Comparison of ENCODE assay signal across 10 cellular contexts in the genomic region with DNA sequence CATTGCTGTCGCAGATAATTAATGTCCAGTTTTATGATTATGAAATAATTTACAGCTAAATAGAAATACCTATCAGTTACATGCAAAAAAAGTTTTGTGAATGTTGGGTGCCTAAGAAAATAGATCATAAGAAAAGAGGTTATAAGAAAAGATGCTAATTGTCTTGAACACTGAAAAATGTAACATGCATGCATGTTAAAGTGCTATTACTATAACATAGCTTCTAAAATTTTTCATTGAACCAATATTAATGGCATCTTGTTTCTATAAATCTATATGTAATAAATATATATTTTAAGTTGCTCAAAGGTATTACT. TPM values are rescaled to one million over a fixed set of nuclear protein-coding genes. Genes with fewer than 3 reads are reported as not detected.
DNase-seq lines count a peak whose midpoint lies in the region; ATAC-seq, FAIRE-seq and TF ChIP-seq lines count a peak whose summit lies in the region.
"Had no signal": no experiment of that assay in that cellular context is flagged by ENCODE, and none has a peak within 500 bp of the region (broad histone marks: within the 10 kb centered on the region; RNA-seq: fewer than 3 reads in every experiment).

No MANE protein-coding gene starts in this region.

- DNase-seq in HFFc6 (no peak), GM19239 (ENCODE audit: insufficient read length, low spot score) (no peak), 8988T (no peak)
- DNase-seq: NCI-H2107; NK-92 treated with Interleukin-12 subunit alpha and Interleukin-12 subunit beta, amount 100 ng/mL, for 24 hours; T-cell had no signal

- no peaks in the 10 kb centered on the region; the same call in 1 of the 2 replicates for H3K27me3 Mint-ChIP-seq in HFFc6 (ENCODE audit: insufficient read depth)
- no peaks in the 10 kb centered on the region for H3K27me3 Mint-ChIP-seq in nephron (ENCODE audit: low read depth)
- H3K27me3 Mint-ChIP-seq: T-cell had no signal

- FAIRE-seq in GM19239 (lab: Jason Lieb, UNC): no peak

- H3K9me3 Mint-ChIP-seq in HFFc6 (no peaks in the 10 kb centered on the region), nephron (no peaks in the 10 kb centered on the region)
- H3K9me3 Mint-ChIP-seq: T-cell had no signal

- ATAC-seq in HG03469 (IDR thresholded peaks at IDR 0.05; ENCODE audit: unreplicated experiment): no peak

- no peak overlapping the region for H3K27ac ChIP-seq in C4-2B
- no peak overlapping the region for H3K27ac ChIP-seq in VCaP

- H3K27ac Mint-ChIP-seq in HFFc6: no peak overlapping the region
- peak overlapping the region in 1 of 3 experiments; percentile 70 for H3K27ac Mint-ChIP-seq in nephron
- H3K27ac Mint-ChIP-seq: T-cell had no signal

- TF ChIP-seq CTCF in C4-2B (conservative IDR thresholded peaks at IDR 0.05): peak; percentile 51
- peak; percentile 61 for TF ChIP-seq CTCF in HFFc6 (IDR thresholded peaks at IDR 0.05)
- TF ChIP-seq CTCF in VCaP (conservative IDR thresholded peaks at IDR 0.05): peak; percentile 49
- TF ChIP-seq CTCF in nephron (IDR thresholded peaks at IDR 0.05; ENCODE audit: unreplicated experiment in 3 of 3): peak in 2 of 3 experiments; percentile 7 to 10

- H3K36me3 Mint-ChIP-seq in HFFc6 (ENCODE audit: low read depth): no peaks in the 10 kb centered on the region
- no peaks in the 10 kb centered on the region for H3K36me3 Mint-ChIP-seq in nephron (ENCODE audit: low read depth)
- H3K36me3 Mint-ChIP-seq: T-cell had no signal

- H3K4me1 Mint-ChIP-seq in HFFc6 (ENCODE audit: low read depth): peaks cover 41% of the 10 kb centered on the region
- peaks cover 40% of the 10 kb centered on the region for H3K4me1 Mint-ChIP-seq in nephron

- H3K4me3 Mint-ChIP-seq in HFFc6: no peak overlapping the region
- no peak overlapping the region for H3K4me3 Mint-ChIP-seq in nephron
- H3K4me3 Mint-ChIP-seq: T-cell had no signal

RNA-seq across cellular contexts. Expression of a gene that starts 35.5 kb away (rescaled TPM):
- total RNA-seq in HFFc6 (2021; fragmentation: NEBNext Ultra II Directional; extraction: Animal tissue kit (Norgen Biotek cat#: 25700)): 1 to 10 TPM; 4.4 to 5.2 (median 4.7) TPM

Comparison
In these comparisons a context has a peak if more than half of its experiments do, and no peak if none do; other contexts are left out.
1. CTCF ChIP-seq: peak in every context shown above with its lines; median percentile 61 in HFFc6; 51 in C4-2B; 49 in VCaP; 8 in nephron.